ENCODE assay signal across 1 cellular context in genomic region chrX:119574394-119575266, GRCh38.
TF ChIP-seq lines count a peak whose summit lies in the region.

Gene UBE2A, plus strand, starts transcription at chrX:119574563. Its CDS starts 149 bp downstream, at chrX:119574712.

TF ChIP-seq in HEK293, 187 proteins besides CTCF, POLR2A, EP300 and RAD21 (continued from another document and continues in another):
- TF ChIP-seq INSM2 (tag by site-specific recombination; IDR thresholded peaks at IDR 0.05) (peak; percentile 42; the same call in 1 of the 2 replicates), PATZ1 (tag by site-specific recombination; IDR thresholded peaks at IDR 0.05) (peak; percentile 90), ZBTB44 (tag by site-specific recombination; IDR thresholded peaks at IDR 0.05) (peak; percentile 62; the same call in 1 of the 2 replicates), ZNF280D (tag by site-specific recombination; IDR thresholded peaks at IDR 0.05) (no peak), ZNF623 (tag by site-specific recombination; IDR thresholded peaks at IDR 0.05) (no peak), ZNF621 (tag by site-specific recombination; IDR thresholded peaks at IDR 0.05) (no peak), KLF10 (tag by site-specific recombination; IDR thresholded peaks at IDR 0.05) (peak; percentile 63; the same call in 1 of the 2 replicates), ZNF513 (tag by site-specific recombination; IDR thresholded peaks at IDR 0.05) (0 out of 2 replicates have a peak, but pooled peaks have one; percentile 5), ZNF366 (tag by site-specific recombination; conservative IDR thresholded peaks at IDR 0.05) (no peak), SALL2 (tag by site-specific recombination; IDR thresholded peaks at IDR 0.05; ENCODE audit: borderline replicate concordance) (no peak), ZNF624 (tag by site-specific recombination; IDR thresholded peaks at IDR 0.05) (no peak), TSHZ1 (tag by site-specific recombination; IDR thresholded peaks at IDR 0.05; ENCODE audit: borderline replicate concordance) (peak; percentile 41; the same call in 1 of the 2 replicates), BCL11B (tag by site-specific recombination; IDR thresholded peaks at IDR 0.05; ENCODE audit: low read depth) (0 out of 2 replicates have a peak, but pooled peaks have one; percentile 7), ZBTB11 (tag by site-specific recombination; conservative IDR thresholded peaks at IDR 0.05; ENCODE audit: low read depth) (0 out of 2 replicates have a peak, but pooled peaks have one; percentile 42), ZNF26 (tag by site-specific recombination; IDR thresholded peaks at IDR 0.05) (no peak), YY2 (tag by site-specific recombination; IDR thresholded peaks at IDR 0.05) (no peak), SP2 (tag by site-specific recombination; IDR thresholded peaks at IDR 0.05) (peak; percentile 82), ZNF747 (tag by site-specific recombination; IDR thresholded peaks at IDR 0.05) (no peak), ZNF324 (tag by site-specific recombination; IDR thresholded peaks at IDR 0.05) (peak; percentile 87), BCL11A (tag by site-specific recombination; IDR thresholded peaks at IDR 0.05; ENCODE audit: low read depth) (0 out of 2 replicates have a peak, but pooled peaks have one; percentile 10), ZNF184 (tag by site-specific recombination; IDR thresholded peaks at IDR 0.05) (no peak), ZNF112 (tag by site-specific recombination; IDR thresholded peaks at IDR 0.05) (no peak), KLF17 (tag by site-specific recombination; IDR thresholded peaks at IDR 0.05) (peak; percentile 73), ZNF18 (tag by site-specific recombination; IDR thresholded peaks at IDR 0.05) (no peak), ZSCAN5A (tag by site-specific recombination; IDR thresholded peaks at IDR 0.05) (no peak)
